2 cellular contexts compared by ENCODE assay signal in the genomic region with DNA sequence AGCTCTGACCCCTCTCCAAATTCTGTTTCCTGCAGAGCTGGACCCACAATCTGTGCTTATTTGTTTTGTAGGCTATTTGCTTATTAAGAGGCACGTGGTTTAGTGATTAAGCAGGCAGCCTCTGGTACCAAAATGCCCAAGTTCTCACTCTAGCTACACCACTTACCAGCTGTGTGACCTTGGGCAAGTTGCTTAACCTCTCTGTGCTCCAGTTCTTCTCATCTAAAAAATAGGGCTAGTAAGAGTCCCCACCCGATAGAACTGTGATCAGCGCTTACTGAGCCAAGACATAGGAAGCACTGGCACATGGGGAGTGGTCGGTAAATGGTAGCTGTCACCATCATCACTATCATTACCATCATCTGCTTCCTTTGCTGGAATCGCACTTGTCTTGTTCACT.
A peak's percentile ranks its signal among the peaks of the same experiment; 100 is the strongest.
TF ChIP-seq lines count a peak whose summit lies in the region.

No MANE protein-coding gene starts in this region.

TF ChIP-seq in A549, 52 proteins besides CTCF, POLR2A, EP300 and RAD21:
- TF ChIP-seq KDM1A (IDR thresholded peaks at IDR 0.05; ENCODE audit: low read depth) = 0 out of 2 replicates have a peak, but pooled peaks have one; percentile 59
- TF ChIP-seq NPAS2 (CRISPR knock-in tag; IDR thresholded peaks at IDR 0.05; ENCODE audit: borderline replicate concordance) = no peak
- TF ChIP-seq ZFP36 (IDR thresholded peaks at IDR 0.05; ENCODE audit: borderline replicate concordance, partially characterized antibody) = peak; percentile 63

TF ChIP-seq in H1, 55 proteins besides CTCF, POLR2A, EP300 and RAD21:
- no peak for TF ChIP-seq TBP (IDR thresholded peaks at IDR 0.05; ENCODE audit: low read depth, low read length)
- TF ChIP-seq KDM1A (IDR thresholded peaks at IDR 0.05; ENCODE audit: borderline replicate concordance, low read length) = peak; percentile 75; the same call in 1 of the 2 replicates
